ENCODE assay signal across 1 cellular context in the genomic region with DNA sequence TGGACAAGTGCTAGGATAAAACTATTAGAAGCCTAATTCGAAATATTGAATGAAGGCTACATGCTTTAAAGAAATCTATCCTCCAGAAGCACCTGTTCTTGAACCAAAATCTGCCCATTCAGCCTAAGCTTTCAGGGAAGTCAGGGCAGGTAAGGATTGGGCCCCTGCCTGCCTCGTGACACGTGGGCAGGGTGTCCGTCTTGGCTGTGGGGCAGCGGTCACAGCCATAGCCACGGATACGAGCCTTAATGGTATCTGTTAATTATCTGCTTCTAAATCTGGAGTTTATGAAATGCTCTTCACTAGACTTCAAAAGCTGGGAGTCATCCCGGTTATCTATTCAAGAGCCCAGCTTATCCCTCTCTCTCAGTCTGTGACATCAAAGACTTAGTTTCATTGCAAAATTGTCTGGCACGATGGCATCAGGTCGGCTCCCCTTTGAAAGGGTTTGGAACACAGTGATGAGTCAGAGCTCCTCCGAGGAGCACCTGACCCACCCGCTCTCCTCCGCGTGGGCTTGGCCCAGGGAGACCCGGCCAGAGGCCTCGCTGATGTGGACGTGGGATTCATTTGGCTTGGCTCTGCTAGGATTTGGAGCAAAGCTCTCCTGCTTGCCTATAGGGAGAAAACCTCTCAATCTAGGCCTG.
TF ChIP-seq lines count a peak whose summit lies in the region.

No MANE protein-coding gene starts in this region.

TF ChIP-seq in HepG2, 621 proteins besides CTCF, POLR2A, EP300 and RAD21 (continued from another document and continues in another):
- TF ChIP-seq SOX5 (CRISPR knock-in tag; IDR thresholded peaks at IDR 0.05; ENCODE audit: borderline replicate concordance) (peak; percentile 67; the same call in 1 of the 2 replicates), ZGPAT (CRISPR knock-in tag; IDR thresholded peaks at IDR 0.05) (peak; percentile 82), CREB1 (IDR thresholded peaks at IDR 0.05) (peak; percentile 37; the same call in 1 of the 2 replicates), CREB1 (CRISPR knock-in tag; IDR thresholded peaks at IDR 0.05) (peak; percentile 46; the same call in 1 of the 2 replicates), ZNF709 (CRISPR knock-in tag; IDR thresholded peaks at IDR 0.05) (no peak), ERF (CRISPR knock-in tag; IDR thresholded peaks at IDR 0.05) (peak; percentile 44; the same call in 1 of the 2 replicates), RCOR2 (CRISPR knock-in tag; IDR thresholded peaks at IDR 0.05) (0 out of 2 replicates have a peak, but pooled peaks have one; percentile 43), THAP11 (CRISPR knock-in tag; IDR thresholded peaks at IDR 0.05) (peak; percentile 81), GMEB2 (CRISPR knock-in tag; IDR thresholded peaks at IDR 0.05; ENCODE audit: low read depth) (no peak), IKZF5 (CRISPR knock-in tag; IDR thresholded peaks at IDR 0.05) (peak; percentile 45; the same call in 1 of the 2 replicates), TGIF2 (CRISPR knock-in tag; IDR thresholded peaks at IDR 0.05) (peak; percentile 61; the same call in 1 of the 2 replicates), CBX2 (IDR thresholded peaks at IDR 0.05; ENCODE audit: low read depth, low read length) (no peak), CBX2 (CRISPR knock-in tag; IDR thresholded peaks at IDR 0.05; ENCODE audit: low read depth) (0 out of 2 replicates have a peak, but pooled peaks have one; percentile 19), SNAI1 (CRISPR knock-in tag; IDR thresholded peaks at IDR 0.05; ENCODE audit: borderline replicate concordance) (no peak), ZFP82 (CRISPR knock-in tag; IDR thresholded peaks at IDR 0.05; ENCODE audit: borderline replicate concordance) (no peak), SP5 (CRISPR knock-in tag; IDR thresholded peaks at IDR 0.05; ENCODE audit: borderline replicate concordance, low read depth) (0 out of 2 replicates have a peak, but pooled peaks have one; percentile 17), ZNF543 (CRISPR knock-in tag; IDR thresholded peaks at IDR 0.05) (0 out of 2 replicates have a peak, but pooled peaks have one; percentile 29), ARNT2 (CRISPR knock-in tag; IDR thresholded peaks at IDR 0.05; ENCODE audit: low read depth) (peak; percentile 80; the same call in 1 of the 2 replicates), MYC (CRISPR knock-in tag; IDR thresholded peaks at IDR 0.05; ENCODE audit: borderline replicate concordance) (peak; percentile 32; the same call in 1 of the 2 replicates), FLYWCH1 (CRISPR knock-in tag; IDR thresholded peaks at IDR 0.05) (no peak), HOMEZ (CRISPR knock-in tag; IDR thresholded peaks at IDR 0.05; ENCODE audit: low read depth) (peak; percentile 20; the same call in 1 of the 2 replicates), SOX6 (IDR thresholded peaks at IDR 0.05) (no peak), SOX6 (CRISPR knock-in tag; IDR thresholded peaks at IDR 0.05) (peak; percentile 83), CEBPB (IDR thresholded peaks at IDR 0.05; ENCODE audit: borderline replicate concordance, low read depth, low read length) (peak; percentile 95), ZNF614 (CRISPR knock-in tag; IDR thresholded peaks at IDR 0.05; ENCODE audit: borderline replicate concordance) (peak; percentile 83; the same call in 1 of the 2 replicates), FOXC1 (CRISPR knock-in tag; IDR thresholded peaks at IDR 0.05; ENCODE audit: borderline replicate concordance) (no peak), HMG20B (CRISPR knock-in tag; conservative IDR thresholded peaks at IDR 0.05) (peak; percentile 75), TBX2 (CRISPR knock-in tag; IDR thresholded peaks at IDR 0.05; ENCODE audit: borderline replicate concordance) (peak; percentile 80; the same call in 1 of the 2 replicates), FOXA3 (CRISPR knock-in tag; IDR thresholded peaks at IDR 0.05) (peak; percentile 80), ZNF331 (CRISPR knock-in tag; IDR thresholded peaks at IDR 0.05) (peak; percentile 72), MTA1 (CRISPR knock-in tag; IDR thresholded peaks at IDR 0.05; ENCODE audit: borderline replicate concordance) (0 out of 2 replicates have a peak, but pooled peaks have one; percentile 62), PAF1 (CRISPR knock-in tag; IDR thresholded peaks at IDR 0.05) (no peak), GATA4 (IDR thresholded peaks at IDR 0.05; ENCODE audit: borderline replicate concordance, low read depth) (peak; percentile 63; the same call in 1 of the 2 replicates), SMC3 (IDR thresholded peaks at IDR 0.05; ENCODE audit: low read length) (peak; percentile 32; the same call in 1 of the 2 replicates), MTF1 (CRISPR knock-in tag; IDR thresholded peaks at IDR 0.05) (no peak), PPARG (CRISPR knock-in tag; conservative IDR thresholded peaks at IDR 0.05) (peak; percentile 46; the same call in 1 of the 2 replicates), ZBED4 (CRISPR knock-in tag; IDR thresholded peaks at IDR 0.05; ENCODE audit: borderline replicate concordance) (peak; percentile 69; the same call in 1 of the 2 replicates), CCAR2 (optimal IDR thresholded peaks at IDR 0.05; ENCODE audit: low read depth, low read length) (no peak), ZNF558 (CRISPR knock-in tag; IDR thresholded peaks at IDR 0.05; ENCODE audit: borderline replicate concordance) (no peak)
- TF ChIP-seq, protein P1, sequence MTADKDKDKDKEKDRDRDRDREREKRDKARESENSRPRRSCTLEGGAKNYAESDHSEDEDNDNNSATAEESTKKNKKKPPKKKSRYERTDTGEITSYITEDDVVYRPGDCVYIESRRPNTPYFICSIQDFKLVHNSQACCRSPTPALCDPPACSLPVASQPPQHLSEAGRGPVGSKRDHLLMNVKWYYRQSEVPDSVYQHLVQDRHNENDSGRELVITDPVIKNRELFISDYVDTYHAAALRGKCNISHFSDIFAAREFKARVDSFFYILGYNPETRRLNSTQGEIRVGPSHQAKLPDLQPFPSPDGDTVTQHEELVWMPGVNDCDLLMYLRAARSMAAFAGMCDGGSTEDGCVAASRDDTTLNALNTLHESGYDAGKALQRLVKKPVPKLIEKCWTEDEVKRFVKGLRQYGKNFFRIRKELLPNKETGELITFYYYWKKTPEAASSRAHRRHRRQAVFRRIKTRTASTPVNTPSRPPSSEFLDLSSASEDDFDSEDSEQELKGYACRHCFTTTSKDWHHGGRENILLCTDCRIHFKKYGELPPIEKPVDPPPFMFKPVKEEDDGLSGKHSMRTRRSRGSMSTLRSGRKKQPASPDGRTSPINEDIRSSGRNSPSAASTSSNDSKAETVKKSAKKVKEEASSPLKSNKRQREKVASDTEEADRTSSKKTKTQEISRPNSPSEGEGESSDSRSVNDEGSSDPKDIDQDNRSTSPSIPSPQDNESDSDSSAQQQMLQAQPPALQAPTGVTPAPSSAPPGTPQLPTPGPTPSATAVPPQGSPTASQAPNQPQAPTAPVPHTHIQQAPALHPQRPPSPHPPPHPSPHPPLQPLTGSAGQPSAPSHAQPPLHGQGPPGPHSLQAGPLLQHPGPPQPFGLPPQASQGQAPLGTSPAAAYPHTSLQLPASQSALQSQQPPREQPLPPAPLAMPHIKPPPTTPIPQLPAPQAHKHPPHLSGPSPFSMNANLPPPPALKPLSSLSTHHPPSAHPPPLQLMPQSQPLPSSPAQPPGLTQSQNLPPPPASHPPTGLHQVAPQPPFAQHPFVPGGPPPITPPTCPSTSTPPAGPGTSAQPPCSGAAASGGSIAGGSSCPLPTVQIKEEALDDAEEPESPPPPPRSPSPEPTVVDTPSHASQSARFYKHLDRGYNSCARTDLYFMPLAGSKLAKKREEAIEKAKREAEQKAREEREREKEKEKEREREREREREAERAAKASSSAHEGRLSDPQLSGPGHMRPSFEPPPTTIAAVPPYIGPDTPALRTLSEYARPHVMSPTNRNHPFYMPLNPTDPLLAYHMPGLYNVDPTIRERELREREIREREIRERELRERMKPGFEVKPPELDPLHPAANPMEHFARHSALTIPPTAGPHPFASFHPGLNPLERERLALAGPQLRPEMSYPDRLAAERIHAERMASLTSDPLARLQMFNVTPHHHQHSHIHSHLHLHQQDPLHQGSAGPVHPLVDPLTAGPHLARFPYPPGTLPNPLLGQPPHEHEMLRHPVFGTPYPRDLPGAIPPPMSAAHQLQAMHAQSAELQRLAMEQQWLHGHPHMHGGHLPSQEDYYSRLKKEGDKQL (CRISPR knock-in tag; IDR thresholded peaks at IDR 0.05; ENCODE audit: low read depth) = peak; percentile 82
